7 cellular contexts compared by ENCODE assay signal in genomic region chr15:67024322-67024997, GRCh38. TPM values are rescaled to one million over a fixed set of nuclear protein-coding genes. Genes with fewer than 3 reads are reported as not detected.
DNase-seq lines count a peak whose midpoint lies in the region; ATAC-seq, FAIRE-seq and TF ChIP-seq lines count a peak whose summit lies in the region.

No MANE protein-coding gene starts in this region.

- CTCF ChIA-PET in GM12878 (lab: Yijun Ruan, JAX), result no interaction called here

- H3K27me3 Mint-ChIP-seq in GM23338 (ENCODE audit: insufficient read depth, low read depth, poor library complexity), result peaks cover 4% of the 10 kb centered on the region

- H3K4me1 ChIP-seq in GM23338 (ENCODE audit: insufficient read depth), result peaks cover 27% of the 10 kb centered on the region
- peaks cover 10% of the 10 kb centered on the region for H3K4me1 ChIP-seq in GM12878 (ENCODE audit: control insufficient read depth, insufficient read depth, low read length)
- H3K4me1 ChIP-seq in keratinocyte (ENCODE audit: control insufficient read depth, extremely low read depth, insufficient read depth, low read length), result peaks cover 51% of the 10 kb centered on the region

- H3K36me3 Mint-ChIP-seq in GM23338 (ENCODE audit: low read depth), result no peaks in the 10 kb centered on the region

- H3K4me3 Mint-ChIP-seq in GM23338, result no peak overlapping the region

- no peak for DNase-seq in GM23338 (ENCODE audit: low spot score)
- peak; percentile 81 for DNase-seq in NCI-H460 (ENCODE audit: extremely low read depth, low read depth)
- peak; percentile 16 for DNase-seq in GM12878 (ENCODE audit: low read depth, low spot score)
- DNase-seq in keratinocyte (ENCODE audit: low read depth, low spot score), result no peak
- peak; percentile 57 for DNase-seq in stimulated activated CD4-positive, alpha-beta T cell treated with anti-CD3 and anti-CD28 coated beads, Interleukin-4, amount 100 ng/mL, for 24 hours

- H3K9ac ChIP-seq in GM12878 (ENCODE audit: control insufficient read depth, insufficient read depth, low read length) (no peak overlapping the region), keratinocyte (ENCODE audit: control insufficient read depth, extremely low read depth, insufficient read depth, low read length) (peak overlapping the region; percentile 33)

- TF ChIP-seq RAD21 in GM12878 (IDR thresholded peaks at IDR 0.05; ENCODE audit: insufficient read depth, low read depth, low read length), result no peak

- no peak overlapping the region; the same call in 1 of the 2 replicates for H3K27ac ChIP-seq in GM23338 (ENCODE audit: low read depth)
- H3K27ac ChIP-seq in GM12878 (ENCODE audit: control insufficient read depth, insufficient read depth), result no peak overlapping the region
- peak overlapping the region; percentile 63 for H3K27ac ChIP-seq in keratinocyte (ENCODE audit: control insufficient read depth, insufficient read depth, low read length)

- 65% methylated on average over 5 of the region's 5 CpGs for WGBS in GM12878 (ENCODE audit: insufficient coverage, insufficient replicate concordance, low lambda C conversion rate, missing lambda C conversion rate)

- RAD21 ChIA-PET in GM12878 (lab: Charles Lee; ENCODE audit: unreplicated experiment), result no interaction called here

- dilution Hi-C loops in keratinocyte (cut with MboI; ENCODE audit: extremely low pct_ligation_motif_present, low sequenced_read_pairs), result no loop called here

- no peak for ATAC-seq in GM23338
- ATAC-seq in GM12878, result no peak
- ATAC-seq in GM19397 (IDR thresholded peaks at IDR 0.05; ENCODE audit: unreplicated experiment), result no peak
- ATAC-seq in HG03045 (IDR thresholded peaks at IDR 0.05; ENCODE audit: unreplicated experiment), result no peak

- H3K4me2 ChIP-seq in GM23338 (no peak overlapping the region), GM12878 (ENCODE audit: control insufficient read depth, insufficient read depth) (peak overlapping the region; percentile 57), keratinocyte (ENCODE audit: control insufficient read depth, extremely low read depth, insufficient read depth, low read depth, low read length) (peak overlapping the region; percentile 39)

- intact Hi-C loops in GM12878 (cut with micrococcal nuclease; ENCODE audit: unreplicated experiment), result no loop called here

- FAIRE-seq in GM12878 (lab: Jason Lieb, UNC) (no peak), keratinocyte (lab: Jason Lieb, UNC) (peak; percentile 82)

- BruUV-seq in GM12878 (replicated peaks; lab: Mats Ljungman, UMichigan), result no TSS peak

- H4K20me1 ChIP-seq in GM23338 (replicated peaks; ENCODE audit: insufficient read depth) (no peaks in the 10 kb centered on the region), GM12878 (ENCODE audit: control insufficient read depth, insufficient read depth) (no peaks in the 10 kb centered on the region), keratinocyte (ENCODE audit: control insufficient read depth, extremely low read depth, insufficient read depth, low read length) (no peaks in the 10 kb centered on the region)

- H3K9me2 ChIP-seq in GM23338 (ENCODE audit: insufficient read depth), result 0 out of 2 replicates have a peak, but pooled peaks cover 5% of the 10 kb centered on the region

- no peak overlapping the region for H3K4me3 ChIP-seq in GM23338
- H3K4me3 ChIP-seq in GM12878, result no peak overlapping the region
- H3K4me3 ChIP-seq in keratinocyte (ENCODE audit: control insufficient read depth in 2 of 3, extremely low read depth in 1 of 3, insufficient read depth in 2 of 3, low read depth in 1 of 3, low read length in 3 of 3), result no peak overlapping the region

- SMC1A ChIA-PET in GM12878 (lab: Charles Lee; ENCODE audit: uncharacterized antibody, unreplicated experiment), result interaction anchor here (0.6 kb wide), 1 partner anchor 51 kb away, joined by 3 read pairs; no protein-coding TSS in a partner anchor

- H3K79me2 ChIP-seq in GM23338 (replicated peaks; ENCODE audit: insufficient read depth) (no peaks in the 10 kb centered on the region), GM12878 (ENCODE audit: control insufficient read depth, insufficient read depth, low read length) (no peaks in the 10 kb centered on the region), keratinocyte (ENCODE audit: control insufficient read depth, insufficient read depth, low read length) (no peaks in the 10 kb centered on the region)

- no peak for TF ChIP-seq EP300 in GM12878 (IDR thresholded peaks at IDR 0.05; ENCODE audit: borderline replicate concordance in 1 of 2, control insufficient read depth in 1 of 2, low read depth in 2 of 2, low read length in 2 of 2)

- no peaks in the 10 kb centered on the region for H3K9me3 ChIP-seq in GM12878 (replicated peaks; ENCODE audit: control insufficient read depth, insufficient read depth, low read length)
- no peaks in the 10 kb centered on the region for H3K9me3 ChIP-seq in keratinocyte (ENCODE audit: control insufficient read depth, low read depth, low read length)

- TF ChIP-seq CTCF in GM23338 (conservative IDR thresholded peaks at IDR 0.05; ENCODE audit: low read depth in 2 of 2) (no peak), GM12878 (IDR thresholded peaks at IDR 0.05 in 2 of 3, conservative IDR thresholded peaks at IDR 0.05 in 1 of 3; ENCODE audit: control insufficient read depth in 2 of 3, extremely low read depth in 1 of 3, insufficient read depth in 1 of 3, low read depth in 3 of 3, low read length in 3 of 3) (no peak), keratinocyte (optimal IDR thresholded peaks at IDR 0.05 in 1 of 3, IDR thresholded peaks at IDR 0.05 in 1 of 3, conservative IDR thresholded peaks at IDR 0.05 in 1 of 3; ENCODE audit: extremely low read depth in 1 of 3, insufficient read depth in 2 of 3, low read length in 3 of 3) (no peak)

- in situ Hi-C loops in GM12878 (cut with MboI), result no loop called here

- H3F3A ChIP-seq in GM23338 (replicated peaks; ENCODE audit: low read depth), result peaks cover 11% of the 10 kb centered on the region

- peak overlapping the region; percentile 48 for H3K27ac Mint-ChIP-seq in GM23338

- peaks cover 40% of the 10 kb centered on the region for H3K4me1 Mint-ChIP-seq in GM23338

- H2AFZ ChIP-seq in GM23338 (no peak overlapping the region), GM12878 (ENCODE audit: control insufficient read depth, low read depth, low read length) (no peak overlapping the region), keratinocyte (ENCODE audit: control insufficient read depth, low read length) (no peak overlapping the region)

- H3K27me3 ChIP-seq in GM23338 (ENCODE audit: insufficient read depth) (no peaks in the 10 kb centered on the region), GM12878 (replicated peaks in 1 of 2; ENCODE audit: control insufficient read depth in 2 of 2, insufficient read depth in 2 of 2, low read length in 1 of 2) (no peaks in the 10 kb centered on the region), keratinocyte (ENCODE audit: control insufficient read depth, extremely low read depth, insufficient read depth, low read length) (no peaks in the 10 kb centered on the region)

- POLR2A ChIA-PET in GM12878 (lab: Charles Lee), result no interaction called here

- no peak for TF ChIP-seq POLR2A in GM12878 (IDR thresholded peaks at IDR 0.05; ENCODE audit: low read depth, low read length)

- no peaks in the 10 kb centered on the region; the same call in 2 of the 3 replicates for H3K9me3 Mint-ChIP-seq in GM23338

- H3K36me3 ChIP-seq in GM23338 (ENCODE audit: insufficient read depth) (no peaks in the 10 kb centered on the region), GM12878 (ENCODE audit: control insufficient read depth in 2 of 2, insufficient read depth in 2 of 2, low read length in 1 of 2) (no peaks in the 10 kb centered on the region), keratinocyte (ENCODE audit: control insufficient read depth in 2 of 2, extremely low read depth in 1 of 2, insufficient read depth in 2 of 2, low read length in 2 of 2) (no peaks in the 10 kb centered on the region)

- H3K9me1 ChIP-seq in keratinocyte (ENCODE audit: control insufficient read depth, extremely low read depth, insufficient read depth, low read length), result no peaks in the 10 kb centered on the region

TF ChIP-seq in GM23338, 12 proteins besides CTCF, POLR2A, EP300 and RAD21 (continues in another document):
- TF ChIP-seq CREB1 (CRISPR knock-in tag; IDR thresholded peaks at IDR 0.05; ENCODE audit: low read depth) (no peak), JUNB (IDR thresholded peaks at IDR 0.05; ENCODE audit: unreplicated experiment) (no peak)

TF ChIP-seq in GM12878, 131 proteins besides CTCF, POLR2A, EP300 and RAD21 (continues in another document):
- TF ChIP-seq SMAD1 (IDR thresholded peaks at IDR 0.05; ENCODE audit: low read depth, partially characterized antibody), result no peak
- no peak for TF ChIP-seq YY1 (IDR thresholded peaks at IDR 0.05; ENCODE audit: low read depth, low read length)

RNA-seq across cellular contexts. Expression of gene SMAD3, which starts 40.9 kb away (rescaled TPM):
- total RNA-seq in GM23338 (2014; rRNA removed; shearing (Covaris generic)), result 9.0 and 11.6 TPM in 2 replicates
- polyA plus RNA-seq in GM23338 (2016; fragmentation: Nextera tagmentation; extraction: Ambion mirVana) (3.4 and 4.9 TPM in 2 replicates), GM12878 (2011; rRNA removed) (15.0 and 28.2 TPM in 2 replicates), GM12878 (2014; fragmentation: Illumina TruSeq; extraction: Trizol) (31.9 and 43.2 TPM in 2 replicates), GM12878 (2014; fragmentation: Nextera tagmentation; extraction: Ambion mirVana) (1 to 10 TPM; 5.6 to 6.6 TPM), GM12878 (2014; rRNA removed) (22.4 and 27.7 TPM in 2 replicates), GM12878 (2016; fragmentation: Nextera tagmentation; extraction: Ambion mirVana) (10 to 100 TPM in 1 of 2 experiments, 1 to 10 TPM in 1; 8.0 to 18.7 TPM), keratinocyte (30.6 to 52.9 TPM (median 33.7 TPM) in 3 replicates)
- 8.0 and 12.3 TPM in 2 replicates for total RNA-seq in NCI-H460 (2014; rRNA removed; shearing (Covaris generic))
- polyA plus RNA-seq in NCI-H460 (2014; cell fraction: nucleus; rRNA removed), result 17.8 and 22.3 TPM in 2 replicates
- total RNA-seq in GM12878 (2013; cell fraction: nucleolus; rRNA removed), result 119 and 128 TPM in 2 replicates
- total RNA-seq in GM12878 (2014; rRNA removed) (12.2 and 15.6 TPM in 2 replicates), GM12878 (2014; rRNA removed; fragmentation: Illumina TruSeq; extraction: Trizol) (11.7 and 13.3 TPM in 2 replicates), GM12878 (2021) (39.9 and 40.0 TPM in 2 replicates)
- 17.0 TPM for polyA plus RNA-seq in GM12878 (2011; ENCODE audit: low read depth)
- polyA plus RNA-seq in GM12878 (2011; cell fraction: cytosol; rRNA removed), result 21.5 and 22.5 TPM in 2 replicates
- 85.6 and 92.9 TPM in 2 replicates for polyA plus RNA-seq in GM12878 (2011; cell fraction: nucleus; rRNA removed)
- polyA plus RNA-seq in GM12878 (2012), result 41.6 and 42.7 TPM in 2 replicates
- polyA minus RNA-seq in GM12878 (2011; rRNA and poly(A)+ RNA removed), result 23.3 and 26.4 TPM in 2 replicates
- 11.1 and 14.3 TPM in 2 replicates for polyA minus RNA-seq in GM12878 (2011; cell fraction: cytosol; rRNA and poly(A)+ RNA removed)
- 17.3 and 26.6 TPM in 2 replicates for polyA minus RNA-seq in GM12878 (2011; cell fraction: nucleus; rRNA and poly(A)+ RNA removed)
- polyA plus RNA-seq in keratinocyte (2011; ENCODE audit: low read depth), result 8.1 TPM
- 23.9 and 26.7 TPM in 2 replicates for polyA plus RNA-seq in keratinocyte (2011; cell fraction: cytosol; rRNA removed)
- polyA plus RNA-seq in keratinocyte (2011; cell fraction: nucleus; rRNA removed), result 74.9 and 76.8 TPM in 2 replicates
- polyA plus RNA-seq in keratinocyte (2012; ENCODE audit: low replicate concordance), result 26.5 and 44.9 TPM in 2 replicates
- 45.4 to 160 TPM (median 47.7 TPM) in 3 replicates for polyA minus RNA-seq in keratinocyte
- 23.8 TPM for polyA minus RNA-seq in keratinocyte (2011; cell fraction: cytosol; rRNA and poly(A)+ RNA removed)
- 30.5 and 55.1 TPM in 2 replicates for polyA minus RNA-seq in keratinocyte (2011; cell fraction: nucleus; rRNA and poly(A)+ RNA removed)

Comparison
In these comparisons a context has a peak if more than half of its experiments do, and no peak if none do; other contexts are left out.
1. DNase-seq: peak in NCI-H460 (single experiment), GM12878 (single experiment) and stimulated activated CD4-positive, alpha-beta T cell treated with anti-CD3 and anti-CD28 coated beads, Interleukin-4, amount 100 ng/mL, for 24 hours (single experiment); none in GM23338 (single experiment) and keratinocyte (single experiment).